Comparison of ENCODE assay signal across 18 cellular contexts in the genomic region with DNA sequence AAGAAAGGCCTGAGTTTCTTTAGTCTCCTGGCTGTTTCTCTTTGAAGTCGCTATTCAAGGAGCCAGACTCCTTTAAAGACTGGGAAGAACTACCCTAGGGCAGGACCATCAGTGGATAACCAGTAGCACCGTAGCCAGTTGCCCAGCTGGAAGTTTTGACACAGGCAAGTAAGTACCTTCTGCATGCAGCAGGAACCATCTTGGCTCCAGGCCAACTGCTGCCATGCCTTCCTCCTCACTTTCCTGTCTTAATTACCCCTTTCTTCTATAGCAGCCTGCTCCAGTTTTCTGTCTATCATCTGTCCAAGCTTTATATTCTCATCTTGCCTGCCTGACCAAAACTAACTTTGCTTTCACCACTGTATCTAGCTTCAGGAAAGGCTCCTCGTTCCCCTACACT.
"Had no signal": no experiment of that assay in that cellular context is flagged by ENCODE, and none has a peak within 500 bp of the region (broad histone marks: within the 10 kb centered on the region; RNA-seq: fewer than 3 reads in every experiment).

No MANE protein-coding gene starts in this region.

- H3K9me3 ChIP-seq: thyroid gland, uterus had no signal

- H3K4me1 ChIP-seq: thyroid gland, uterus had no signal

- H3K36me3 ChIP-seq: thyroid gland, uterus had no signal

- DNase-seq: activated CD4-positive, alpha-beta T cell treated with anti-CD3 and anti-CD28 coated beads, Interleukin-2, amount 10 ng/mL, durations not matched to agents 7 days and 5 days; activated CD4-positive, CD25-positive, alpha-beta regulatory T cell; activated CD8-positive, alpha-beta memory T cell treated with anti-CD3 and anti-CD28 coated beads, Interleukin-2, amount 50 U/mL, for 48 hours; activated gamma-delta T cell treated with Interleukin-2 at 50 U/mL for 16 hours; activated naive CD8-positive, alpha-beta T cell treated with anti-CD3 and anti-CD28 coated beads, Interleukin-2, amount 10 ng/mL, durations not matched to agents 7 days and 5 days; activated T-cell treated with anti-CD3 and anti-CD28 coated beads, Interleukin-2, amount 50 U/mL, for 72 hours; anterior cingulate cortex; effector memory CD8-positive, alpha-beta T cell; foreskin melanocyte; head of caudate nucleus; mesendoderm; nucleus accumbens; stimulated activated CD4-positive, alpha-beta T cell treated with anti-CD3 and anti-CD28 coated beads, Interleukin-15, amount 100 ng/mL, for 24 hours; stimulated activated CD4-positive, alpha-beta T cell treated with anti-CD3 and anti-CD28 coated beads, Interleukin-4, amount 100 ng/mL, for 1 hour; stimulated activated naive B cell treated with anti-CD40 and anti-IgM and Interleukin-4, amounts not matched to agents 10 μg/mL and 1 μg/mL and 100 μg/mL, for 72 hours; thyroid gland; uterus had no signal

- H3K27me3 ChIP-seq: thyroid gland, uterus had no signal

- ATAC-seq: activated T-cell treated with anti-CD3 and anti-CD28 coated beads, Interleukin-2, amount 50 U/mL, for 72 hours; effector memory CD8-positive, alpha-beta T cell; stimulated activated naive B cell treated with anti-CD40 and anti-IgM and Interleukin-4, amounts not matched to agents 10 μg/mL and 1 μg/mL and 100 μg/mL, for 72 hours had no signal

- H3K4me3 ChIP-seq: thyroid gland, uterus had no signal

- H3K27ac ChIP-seq: epithelial cell of prostate, thyroid gland, uterus had no signal
